Comparison of ENCODE assay signal across 20 cellular contexts in genomic region chr12:1927051-1927680, GRCh38. TPM values are rescaled to one million over a fixed set of nuclear protein-coding genes. Genes with fewer than 3 reads are reported as not detected.
DNase-seq lines count a peak whose midpoint lies in the region; ATAC-seq and TF ChIP-seq lines count a peak whose summit lies in the region.
"Had no signal": no experiment of that assay in that cellular context is flagged by ENCODE, and none has a peak within 500 bp of the region (broad histone marks: within the 10 kb centered on the region; RNA-seq: fewer than 3 reads in every experiment).

No MANE protein-coding gene starts in this region.

- no peaks in the 10 kb centered on the region for H3K9me3 ChIP-seq in heart left ventricle
- H3K9me3 ChIP-seq in neural progenitor cell (ENCODE audit: low read depth) = no peaks in the 10 kb centered on the region
- H3K9me3 ChIP-seq in vagina = no peaks in the 10 kb centered on the region
- H3K9me3 ChIP-seq: MG63, neutrophil, upper lobe of left lung had no signal

- H3K27ac ChIP-seq in heart left ventricle (peak overlapping the region in 4 of 12 donors; percentile 33 to 60 (median 52)), neural progenitor cell (no peak overlapping the region), vagina (no peak overlapping the region)
- H3K27ac ChIP-seq: epithelial cell of prostate, neutrophil, upper lobe of left lung had no signal

- TF ChIP-seq POLR2A in heart left ventricle (IDR thresholded peaks at IDR 0.05) = no peak
- TF ChIP-seq POLR2A in vagina (IDR thresholded peaks at IDR 0.05) = no peak

- peaks cover 4% of the 10 kb centered on the region for H3K9me3 Mint-ChIP-seq in neural progenitor cell
- peaks cover 16% of the 10 kb centered on the region for H3K9me3 Mint-ChIP-seq in glutamatergic neuron (ENCODE audit: unreplicated experiment)
- H3K9me3 Mint-ChIP-seq: activated naive CD4-positive, alpha-beta T cell treated with anti-CD3 and anti-CD28 coated beads, Interleukin-2, amount 10 ng/mL, durations not matched to agents 7 days and 5 days; CD4-positive, CD25-positive, alpha-beta regulatory T cell; central memory CD8-positive, alpha-beta T cell had no signal

- H3K9ac ChIP-seq in neural progenitor cell = no peak overlapping the region

- H3K4me1 Mint-ChIP-seq in neural progenitor cell = peaks cover 49% of the 10 kb centered on the region
- H3K4me1 Mint-ChIP-seq in glutamatergic neuron (ENCODE audit: low read depth, unreplicated experiment) = peaks cover 18% of the 10 kb centered on the region

- H3K4me2 ChIP-seq in neural progenitor cell = no peak overlapping the region

- H3K27me3 Mint-ChIP-seq in neural progenitor cell (ENCODE audit: insufficient read depth, low read depth) (peaks cover 17% of the 10 kb centered on the region), glutamatergic neuron (ENCODE audit: unreplicated experiment) (peaks cover 14% of the 10 kb centered on the region)

- H3K27ac Mint-ChIP-seq in neural progenitor cell (no peak overlapping the region), glutamatergic neuron (ENCODE audit: unreplicated experiment) (no peak overlapping the region)
- H3K27ac Mint-ChIP-seq: activated naive CD4-positive, alpha-beta T cell treated with anti-CD3 and anti-CD28 coated beads, Interleukin-2, amount 10 ng/mL, durations not matched to agents 7 days and 5 days; T-helper 17 cell had no signal

- no peak overlapping the region for H3K4me3 ChIP-seq in heart left ventricle
- no peak overlapping the region for H3K4me3 ChIP-seq in neural progenitor cell
- no peak overlapping the region for H3K4me3 ChIP-seq in vagina
- H3K4me3 ChIP-seq: MG63, upper lobe of left lung had no signal

- H3F3A ChIP-seq in neural progenitor cell (ENCODE audit: low read depth) = peaks cover 5% of the 10 kb centered on the region

- WGBS in heart left ventricle, 4 donors = 88 to 89% (median 89%) methylated on average over 11 of the region's 11 CpGs

- intact Hi-C loops in cardiac septum (cut with DNase I) = no loop called here
- intact Hi-C loops in heart left ventricle (cut with DNase I) = loop anchor here in 1 of 10 donors (5.0 kb wide), 1 partner anchor 115 kb away; no protein-coding TSS in a partner anchor
- intact Hi-C loops in vagina (cut with DNase I) = no loop called here

- ATAC-seq in heart left ventricle = no peak
- ATAC-seq: T-helper 17 cell had no signal

- H3K4me1 ChIP-seq in heart left ventricle (peaks cover 0 to 49% (median 17%) of the 10 kb centered on the region in 12 donors), neural progenitor cell (peaks cover 3% of the 10 kb centered on the region), vagina (peaks cover 3% of the 10 kb centered on the region)

- H4K20me1 ChIP-seq in neural progenitor cell (ENCODE audit: low read depth) = no peaks in the 10 kb centered on the region

- no peak for TF ChIP-seq CTCF in heart left ventricle (IDR thresholded peaks at IDR 0.05)
- no peak for TF ChIP-seq CTCF in neural progenitor cell (IDR thresholded peaks at IDR 0.05)
- no peak for TF ChIP-seq CTCF in vagina (IDR thresholded peaks at IDR 0.05)
- TF ChIP-seq CTCF in glutamatergic neuron (IDR thresholded peaks at IDR 0.05; ENCODE audit: partially characterized antibody, unreplicated experiment) = no peak

- no peaks in the 10 kb centered on the region for H3K79me2 ChIP-seq in neural progenitor cell (ENCODE audit: low read depth)

- peak overlapping the region; percentile 31 for H3K4me3 Mint-ChIP-seq in neural progenitor cell
- H3K4me3 Mint-ChIP-seq in glutamatergic neuron (ENCODE audit: unreplicated experiment) = no peak overlapping the region
- H3K4me3 Mint-ChIP-seq: activated naive CD4-positive, alpha-beta T cell treated with anti-CD3 and anti-CD28 coated beads, Interleukin-2, amount 10 ng/mL, durations not matched to agents 7 days and 5 days; CD4-positive, CD25-positive, alpha-beta regulatory T cell; central memory CD8-positive, alpha-beta T cell; T-helper 17 cell had no signal

- H3K27me3 ChIP-seq in heart left ventricle = peaks cover 0 to 19% (median 0%) of the 10 kb centered on the region in 9 donors
- H3K27me3 ChIP-seq in neural progenitor cell = no peaks in the 10 kb centered on the region
- H3K27me3 ChIP-seq in vagina = no peaks in the 10 kb centered on the region
- H3K27me3 ChIP-seq: MG63, upper lobe of left lung had no signal

- H3K36me3 ChIP-seq in heart left ventricle = no peaks in the 10 kb centered on the region
- no peaks in the 10 kb centered on the region for H3K36me3 ChIP-seq in neural progenitor cell
- H3K36me3 ChIP-seq in vagina = no peaks in the 10 kb centered on the region
- H3K36me3 ChIP-seq: MG63, neutrophil, upper lobe of left lung had no signal

- no peaks in the 10 kb centered on the region for H3K36me3 Mint-ChIP-seq in neural progenitor cell
- peaks cover 5% of the 10 kb centered on the region for H3K36me3 Mint-ChIP-seq in glutamatergic neuron (ENCODE audit: unreplicated experiment)
- H3K36me3 Mint-ChIP-seq: activated naive CD4-positive, alpha-beta T cell treated with anti-CD3 and anti-CD28 coated beads, Interleukin-2, amount 10 ng/mL, durations not matched to agents 7 days and 5 days; CD4-positive, CD25-positive, alpha-beta regulatory T cell had no signal

- H2AFZ ChIP-seq in neural progenitor cell (replicated peaks) = no peak overlapping the region

- peak; percentile 53 for DNase-seq in cardiac septum (ENCODE audit: low spot score)
- DNase-seq in heart left ventricle = no peak
- DNase-seq in astrocyte of the hippocampus (ENCODE audit: low read depth, low spot score) = peak; percentile 0
- no peak for DNase-seq in neural progenitor cell (ENCODE audit: low spot score)
- peak; percentile 49 to 64 for DNase-seq in vagina (ENCODE audit: extremely low spot score in 2 of 2)
- DNase-seq in stimulated activated CD4-positive, alpha-beta T cell treated with anti-CD3 and anti-CD28 coated beads, Interleukin-4, amount 100 ng/mL, for 24 hours = no peak
- DNase-seq in glutamatergic neuron = no peak
- DNase-seq: activated CD4-positive, alpha-beta T cell treated with anti-CD3 and anti-CD28 coated beads, Interleukin-2, amount 50 U/mL, for 1 hour; activated naive CD4-positive, alpha-beta T cell treated with anti-CD3 and anti-CD28 coated beads, Interleukin-2, amount 10 ng/mL, durations not matched to agents 7 days and 5 days; CD4-positive, CD25-positive, alpha-beta regulatory T cell; hippocampal formation; NCI-H1417 treated with DMSO at 0.1 percent for 48 hours; stimulated activated CD4-positive, alpha-beta T cell treated with anti-CD3 and anti-CD28 coated beads, Interleukin-12 subunit alpha, Interleukin-12 subunit beta, amount 100 ng/mL, for 4 hours; T-helper 17 cell had no signal

RNA-seq across cellular contexts. Expression of gene CACNA2D4, which starts 8.7 kb away (rescaled TPM):
- 0.89 TPM for total RNA-seq in cardiac septum
- 1 to 10 TPM in 5 of 9 donors, under 1 TPM in 4; 0.10 to 9.0 (median 1.2) TPM for total RNA-seq in heart left ventricle
- polyA plus RNA-seq in heart left ventricle = 1 to 10 TPM in 1 of 2 donors, under 1 TPM in 1; 0.69 to 1.8 TPM
- 3.0 and 8.5 TPM in 2 replicates for total RNA-seq in neural progenitor cell (ENCODE audit: low replicate concordance)
- total RNA-seq in vagina = 2.2 TPM
- total RNA-seq in glutamatergic neuron (ENCODE audit: unreplicated experiment) = not detected
- total RNA-seq: SK-MEL-5 had no signal

Comparison
In these comparisons a context has a peak if more than half of its experiments do, and no peak if none do; other contexts are left out.
1. DNase-seq: peak in cardiac septum (single experiment), astrocyte of the hippocampus (single experiment) and vagina (2 of 2); none in heart left ventricle (0 of 5), neural progenitor cell (single experiment), stimulated activated CD4-positive, alpha-beta T cell treated with anti-CD3 and anti-CD28 coated beads, Interleukin-4, amount 100 ng/mL, for 24 hours (single experiment) and glutamatergic neuron (single experiment).